Comparison of ENCODE assay signal across 10 cellular contexts in the genomic region with DNA sequence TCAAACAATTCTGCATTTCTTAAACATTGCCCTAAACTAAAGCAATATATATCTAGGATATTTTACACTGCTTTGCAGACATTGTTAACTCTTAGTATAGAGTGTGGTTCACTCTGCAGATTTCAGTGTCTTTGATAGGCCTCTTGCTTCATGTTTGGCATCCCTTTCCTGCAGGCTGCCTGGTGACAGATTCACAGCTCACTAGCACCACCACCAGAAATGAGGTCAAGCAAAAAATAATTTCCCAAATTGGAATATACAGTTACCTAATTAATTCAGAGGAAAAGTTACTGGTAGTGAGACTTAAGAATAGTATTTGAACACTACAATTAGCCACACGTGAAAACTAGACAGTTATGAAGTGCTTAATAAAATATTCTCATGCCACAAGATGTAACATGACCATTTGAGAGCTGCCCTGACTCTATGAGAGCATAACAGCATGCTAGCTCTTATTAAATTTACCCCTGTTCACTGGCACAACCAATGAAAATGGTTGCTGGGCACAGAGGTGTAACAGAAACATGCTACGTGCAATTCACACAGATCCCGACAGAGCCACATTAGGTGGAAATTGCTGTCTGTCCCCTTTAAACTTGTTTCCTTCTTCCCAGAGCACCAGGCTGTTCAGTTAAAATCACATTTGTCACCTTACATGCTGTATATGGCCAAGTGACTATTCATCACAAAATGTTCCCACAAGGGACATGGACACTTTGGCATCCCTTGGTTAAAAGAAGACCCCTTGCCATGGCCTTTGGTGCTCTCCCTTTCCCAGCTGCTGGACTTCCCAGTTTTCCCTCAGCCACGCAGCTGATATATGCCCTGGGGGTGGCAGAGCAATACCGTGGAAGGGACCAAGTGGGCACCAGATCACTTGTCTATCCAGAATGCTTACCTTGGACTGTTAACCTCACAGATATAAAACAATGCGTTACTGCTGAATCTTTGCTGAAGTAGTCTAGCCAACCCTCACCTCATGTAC. TPM values are rescaled to one million over a fixed set of nuclear protein-coding genes. Genes with fewer than 3 reads are reported as not detected.
DNase-seq lines count a peak whose midpoint lies in the region; ATAC-seq, FAIRE-seq and TF ChIP-seq lines count a peak whose summit lies in the region.
"Had no signal": no experiment of that assay in that cellular context is flagged by ENCODE, and none has a peak within 500 bp of the region (broad histone marks: within the 10 kb centered on the region; RNA-seq: fewer than 3 reads in every experiment).

No MANE protein-coding gene starts in this region.

- peaks cover 11% of the 10 kb centered on the region for H3K27me3 ChIP-seq in HL-60 (ENCODE audit: insufficient read depth, poor library complexity, severe bottlenecking)
- H3K27me3 ChIP-seq in WERI-Rb-1 (ENCODE audit: insufficient read depth, low read depth, severe bottlenecking) = no peaks in the 10 kb centered on the region
- H3K27me3 ChIP-seq in keratinocyte (ENCODE audit: control insufficient read depth, extremely low read depth, insufficient read depth, low read length) = no peaks in the 10 kb centered on the region
- H3K27me3 ChIP-seq in uterus = no peaks in the 10 kb centered on the region

- no peaks in the 10 kb centered on the region for H4K20me1 ChIP-seq in keratinocyte (ENCODE audit: control insufficient read depth, extremely low read depth, insufficient read depth, low read length)

- no peaks in the 10 kb centered on the region for H3K9me3 ChIP-seq in WERI-Rb-1 (ENCODE audit: severe bottlenecking)
- H3K9me3 ChIP-seq in keratinocyte (ENCODE audit: control insufficient read depth, low read depth, low read length) = no peaks in the 10 kb centered on the region
- H3K9me3 ChIP-seq in uterus = no peaks in the 10 kb centered on the region

- H3K79me2 ChIP-seq in keratinocyte (ENCODE audit: control insufficient read depth, insufficient read depth, low read length) = no peaks in the 10 kb centered on the region

- no peak overlapping the region for H3K9ac ChIP-seq in keratinocyte (ENCODE audit: control insufficient read depth, extremely low read depth, insufficient read depth, low read length)

- TF ChIP-seq POLR2A in uterus (IDR thresholded peaks at IDR 0.05) = no peak

- no peak overlapping the region for H3K4me2 ChIP-seq in keratinocyte (ENCODE audit: control insufficient read depth, extremely low read depth, insufficient read depth, low read depth, low read length)

- dilution Hi-C loops in keratinocyte (cut with MboI; ENCODE audit: extremely low pct_ligation_motif_present, low sequenced_read_pairs) = no loop called here

- no peak overlapping the region for H3K27ac ChIP-seq in HL-60 (replicated peaks)
- H3K27ac ChIP-seq in WERI-Rb-1 = no peak overlapping the region
- no peak overlapping the region for H3K27ac ChIP-seq in keratinocyte (ENCODE audit: control insufficient read depth, insufficient read depth, low read length)
- H3K27ac ChIP-seq in uterus = no peak overlapping the region

- no peak overlapping the region for H3K4me3 ChIP-seq in HL-60 (replicated peaks; ENCODE audit: insufficient read depth, low read length)
- H3K4me3 ChIP-seq in WERI-Rb-1 (ENCODE audit: low read depth, low read length) = no peak overlapping the region
- no peak overlapping the region for H3K4me3 ChIP-seq in keratinocyte (ENCODE audit: control insufficient read depth in 2 of 3, extremely low read depth in 1 of 3, insufficient read depth in 2 of 3, low read depth in 1 of 3, low read length in 3 of 3)
- no peak overlapping the region for H3K4me3 ChIP-seq in uterus

- H2AFZ ChIP-seq in keratinocyte (ENCODE audit: control insufficient read depth, low read length) = no peak overlapping the region

- FAIRE-seq in keratinocyte (lab: Jason Lieb, UNC) = no peak
- FAIRE-seq: islet of Langerhans had no signal

- intact Hi-C loops in uterus (cut with DNase I; ENCODE audit: low total_unique reads) = no loop called here

- ATAC-seq in GM19351 (IDR thresholded peaks at IDR 0.05; ENCODE audit: unreplicated experiment) = no peak
- ATAC-seq: activated T-cell treated with anti-CD3 and anti-CD28 coated beads, Interleukin-2, amount 50 U/mL, for 4 hours had no signal

- H3K4me1 ChIP-seq in keratinocyte (ENCODE audit: control insufficient read depth, extremely low read depth, insufficient read depth, low read length) = no peaks in the 10 kb centered on the region
- no peaks in the 10 kb centered on the region for H3K4me1 ChIP-seq in uterus

- H3K9me1 ChIP-seq in keratinocyte (ENCODE audit: control insufficient read depth, extremely low read depth, insufficient read depth, low read length) = no peaks in the 10 kb centered on the region

- DNase-seq in AML-193 (lab: John Stamatoyannopoulos, UW) (peak; percentile 33 to 52), HL-60 (ENCODE audit: low read depth in 1 of 2, low spot score in 1 of 2) (peak; percentile 5 to 12), WERI-Rb-1 (peak; percentile 18), keratinocyte (ENCODE audit: low read depth, low spot score) (no peak), islet precursor cell (no peak), uterus (no peak)
- DNase-seq in stimulated activated naive CD4-positive, alpha-beta T cell treated with Interleukin-2 at 50 U/mL for 16 hours (lab: John Stamatoyannopoulos, UW) = no peak
- DNase-seq: activated T-cell treated with anti-CD3 and anti-CD28 coated beads, Interleukin-2, amount 50 U/mL, for 4 hours had no signal

- TF ChIP-seq CTCF in HL-60 (IDR thresholded peaks at IDR 0.05; ENCODE audit: insufficient read depth, low read length) (no peak), WERI-Rb-1 (IDR thresholded peaks at IDR 0.05; ENCODE audit: low read depth, low read length) (peak; percentile 35; the same call in 1 of the 2 replicates), keratinocyte (optimal IDR thresholded peaks at IDR 0.05 in 1 of 3, IDR thresholded peaks at IDR 0.05 in 1 of 3, conservative IDR thresholded peaks at IDR 0.05 in 1 of 3; ENCODE audit: extremely low read depth in 1 of 3, insufficient read depth in 2 of 3, low read length in 3 of 3) (peak; percentile 22 to 48 (median 30)), uterus (IDR thresholded peaks at IDR 0.05) (no peak)

- no peaks in the 10 kb centered on the region for H3K36me3 ChIP-seq in WERI-Rb-1
- H3K36me3 ChIP-seq in keratinocyte (ENCODE audit: control insufficient read depth in 2 of 2, extremely low read depth in 1 of 2, insufficient read depth in 2 of 2, low read length in 2 of 2) = no peaks in the 10 kb centered on the region
- no peaks in the 10 kb centered on the region for H3K36me3 ChIP-seq in uterus

RNA-seq across cellular contexts. Expression of a gene that starts 35.7 kb away (rescaled TPM):
- polyA plus RNA-seq in keratinocyte = 0.99 to 1.7 TPM (median 1.4 TPM) in 3 replicates
- 2.0 TPM for polyA plus RNA-seq in keratinocyte (2011; ENCODE audit: low read depth)
- polyA plus RNA-seq in keratinocyte (2011; cell fraction: cytosol; rRNA removed) = 0.83 and 1.5 TPM in 2 replicates
- 1.2 and 1.3 TPM in 2 replicates for polyA plus RNA-seq in keratinocyte (2011; cell fraction: nucleus; rRNA removed)
- 1.2 and 3.2 TPM in 2 replicates for polyA plus RNA-seq in keratinocyte (2012; ENCODE audit: low replicate concordance)
- polyA minus RNA-seq in keratinocyte = 0.66 to 2.6 TPM (median 2.4 TPM) in 3 replicates
- 1.7 TPM for polyA minus RNA-seq in keratinocyte (2011; cell fraction: cytosol; rRNA and poly(A)+ RNA removed)
- 0.63 and 1.6 TPM in 2 replicates for polyA minus RNA-seq in keratinocyte (2011; cell fraction: nucleus; rRNA and poly(A)+ RNA removed)
- 10 to 100 TPM in 2 of 4 donors, 1 to 10 TPM in 2; 3.6 to 12.9 (median 8.7) TPM for total RNA-seq in uterus

Comparison
In these comparisons a context has a peak if more than half of its experiments do, and no peak if none do; other contexts are left out.
1. DNase-seq: peak in AML-193 (2 of 2), HL-60 (2 of 2) and WERI-Rb-1 (single experiment); none in keratinocyte (single experiment), islet precursor cell (single experiment), uterus (0 of 2) and stimulated activated naive CD4-positive, alpha-beta T cell treated with Interleukin-2 at 50 U/mL for 16 hours (single experiment).
2. CTCF ChIP-seq: peak in WERI-Rb-1 (single experiment) and keratinocyte (3 of 3); none in HL-60 (single experiment) and uterus (0 of 4).